8 cellular contexts compared by ENCODE assay signal in genomic region chr5:151164687-151165392, GRCh38. TPM values are rescaled to one million over a fixed set of nuclear protein-coding genes. Genes with fewer than 3 reads are reported as not detected.
A peak's percentile ranks its signal among the peaks of the same experiment; 100 is the strongest.
DNase-seq lines count a peak whose midpoint lies in the region; ATAC-seq and TF ChIP-seq lines count a peak whose summit lies in the region.

No MANE protein-coding gene starts in this region.

- DNase-seq in DND-41 (peak; percentile 87), RPMI7951 (ENCODE audit: low read depth) (peak; percentile 67), foreskin keratinocyte (peak; percentile 28 to 56), osteoblast (ENCODE audit: insufficient read length, low spot score, missing footprints) (peak; percentile 92), upper lobe of left lung (peak in 1 of 2 donors; percentile 75)
- peak; percentile 69 for DNase-seq in activated T-helper 2 cell treated with anti-CD3 and anti-CD28 coated beads, Interferon-gamma antibody, Interleukin-2, Interleukin-4, amounts not matched to agents 10 μg/mL and 5 μg/mL and 100 μg/mL, durations not matched to agents 14 hours and 24 hours and 36 hours (ENCODE audit: low spot score)

- H2AFZ ChIP-seq in DND-41 (ENCODE audit: low read depth, low read length): 0 out of 2 replicates have a peak overlapping the region, but pooled peaks have one; percentile 18
- no peak overlapping the region for H2AFZ ChIP-seq in osteoblast (ENCODE audit: low read length)

- H3K4me3 Mint-ChIP-seq in IgD-negative memory B cell: peak overlapping the region in 3 of 4 donors; percentile 45 to 66 (median 51)
- H3K4me3 Mint-ChIP-seq in activated T-helper 2 cell treated with anti-CD3 and anti-CD28 coated beads, Interferon-gamma antibody, Interleukin-2, Interleukin-4, amounts not matched to agents 10 μg/mL and 5 μg/mL and 100 μg/mL, durations not matched to agents 14 hours and 24 hours and 36 hours (ENCODE audit: low read depth): no peak overlapping the region

- H3K27ac ChIP-seq in DND-41 (ENCODE audit: low read length) (peak overlapping the region; percentile 63), foreskin keratinocyte (no peak overlapping the region), osteoblast (ENCODE audit: low read depth, low read length) (no peak overlapping the region), upper lobe of left lung (no peak overlapping the region)

- peak; percentile 100 for ATAC-seq in DND-41 (ENCODE audit: insufficient read depth, low read depth)
- ATAC-seq in GM21528 (IDR thresholded peaks at IDR 0.05; ENCODE audit: low FRiP score, unreplicated experiment): peak; percentile 87
- peak; percentile 84 for ATAC-seq in foreskin keratinocyte
- ATAC-seq in upper lobe of left lung (ENCODE audit: low FRiP score in 2 of 2): peak; percentile 80 to 92

- peaks cover 10% of the 10 kb centered on the region for H3K4me1 ChIP-seq in DND-41 (ENCODE audit: insufficient read depth, low read length)
- no peaks in the 10 kb centered on the region for H3K4me1 ChIP-seq in foreskin keratinocyte
- H3K4me1 ChIP-seq in osteoblast (ENCODE audit: insufficient read depth, low read length): no peaks in the 10 kb centered on the region
- peaks cover 3 to 9% (median 6%) of the 10 kb centered on the region in 4 donors for H3K4me1 ChIP-seq in upper lobe of left lung

- peak overlapping the region in 2 of 3 donors; percentile 57 to 64 for H3K27ac Mint-ChIP-seq in IgD-negative memory B cell
- no peak overlapping the region for H3K27ac Mint-ChIP-seq in activated T-helper 2 cell treated with anti-CD3 and anti-CD28 coated beads, Interferon-gamma antibody, Interleukin-2, Interleukin-4, amounts not matched to agents 10 μg/mL and 5 μg/mL and 100 μg/mL, durations not matched to agents 14 hours and 24 hours and 36 hours

- H3K4me3 ChIP-seq in DND-41 (ENCODE audit: low read depth in 1 of 2, low read length in 2 of 2) (no peak overlapping the region), osteoblast (ENCODE audit: insufficient read depth, low read length) (no peak overlapping the region), upper lobe of left lung (no peak overlapping the region)

- intact Hi-C loops in activated T-helper 2 cell treated with anti-CD3 and anti-CD28 coated beads, Interferon-gamma antibody, Interleukin-2, Interleukin-4, amounts not matched to agents 10 μg/mL and 5 μg/mL and 100 μg/mL, durations not matched to agents 14 hours and 24 hours and 36 hours (cut with micrococcal nuclease): loop anchor here (1.0 kb wide), 2 partner anchors 39 to 114 kb away; no protein-coding TSS in a partner anchor

- H3K36me3 ChIP-seq in DND-41 (ENCODE audit: insufficient read depth, low read length) (no peaks in the 10 kb centered on the region), osteoblast (ENCODE audit: insufficient read depth, low read length) (no peaks in the 10 kb centered on the region), upper lobe of left lung (no peaks in the 10 kb centered on the region)

- TF ChIP-seq CTCF in DND-41 (IDR thresholded peaks at IDR 0.05; ENCODE audit: borderline replicate concordance, extremely low read depth, low read length, poor library complexity, severe bottlenecking) (peak; percentile 100), foreskin keratinocyte (conservative IDR thresholded peaks at IDR 0.05) (peak; percentile 94), osteoblast (IDR thresholded peaks at IDR 0.05; ENCODE audit: extremely low read depth, low read depth, low read length) (peak; percentile 95), upper lobe of left lung (IDR thresholded peaks at IDR 0.05) (peak; percentile 82 to 91 (median 88))

- H3K27me3 Mint-ChIP-seq in IgD-negative memory B cell: no peaks in the 10 kb centered on the region
- H3K27me3 Mint-ChIP-seq in activated T-helper 2 cell treated with anti-CD3 and anti-CD28 coated beads, Interferon-gamma antibody, Interleukin-2, Interleukin-4, amounts not matched to agents 10 μg/mL and 5 μg/mL and 100 μg/mL, durations not matched to agents 14 hours and 24 hours and 36 hours (ENCODE audit: low read depth): peaks cover 2% of the 10 kb centered on the region

- H3K4me2 ChIP-seq in DND-41 (ENCODE audit: insufficient read depth, low read length) (no peak overlapping the region), osteoblast (ENCODE audit: insufficient read depth, low read length) (no peak overlapping the region)

- no peak for TF ChIP-seq POLR2A in upper lobe of left lung (IDR thresholded peaks at IDR 0.05)

- H4K20me1 ChIP-seq in DND-41 (ENCODE audit: insufficient read depth, low read length) (no peaks in the 10 kb centered on the region), osteoblast (ENCODE audit: insufficient read depth, low read length) (no peaks in the 10 kb centered on the region)

- H3K9me3 ChIP-seq in DND-41 (ENCODE audit: insufficient read depth, low read length, severe bottlenecking): no peaks in the 10 kb centered on the region
- no peaks in the 10 kb centered on the region for H3K9me3 ChIP-seq in osteoblast (ENCODE audit: low read depth, low read length)
- no peaks in the 10 kb centered on the region for H3K9me3 ChIP-seq in upper lobe of left lung

- peak in 1 of 4 donors; percentile 2 for TF ChIP-seq EP300 in upper lobe of left lung (IDR thresholded peaks at IDR 0.05)

- peaks cover 8 to 20% (median 12%) of the 10 kb centered on the region in 3 donors for H3K4me1 Mint-ChIP-seq in IgD-negative memory B cell
- peaks cover 6% of the 10 kb centered on the region for H3K4me1 Mint-ChIP-seq in activated T-helper 2 cell treated with anti-CD3 and anti-CD28 coated beads, Interferon-gamma antibody, Interleukin-2, Interleukin-4, amounts not matched to agents 10 μg/mL and 5 μg/mL and 100 μg/mL, durations not matched to agents 14 hours and 24 hours and 36 hours (ENCODE audit: low read depth)

- H3K36me3 Mint-ChIP-seq in IgD-negative memory B cell: no peaks in the 10 kb centered on the region
- no peaks in the 10 kb centered on the region for H3K36me3 Mint-ChIP-seq in activated T-helper 2 cell treated with anti-CD3 and anti-CD28 coated beads, Interferon-gamma antibody, Interleukin-2, Interleukin-4, amounts not matched to agents 10 μg/mL and 5 μg/mL and 100 μg/mL, durations not matched to agents 14 hours and 24 hours and 36 hours (ENCODE audit: low read depth)

- WGBS in upper lobe of left lung, 2 donors: 39 to 43% methylated on average over 8 of the region's 8 CpGs

- no peak overlapping the region for H3K9ac ChIP-seq in DND-41 (ENCODE audit: low read depth, low read length)

- H3K79me2 ChIP-seq in DND-41 (ENCODE audit: insufficient read depth, low read length) (no peaks in the 10 kb centered on the region), osteoblast (ENCODE audit: insufficient read depth, low read length) (no peaks in the 10 kb centered on the region)

- H3K9me3 Mint-ChIP-seq in IgD-negative memory B cell: no peaks in the 10 kb centered on the region
- no peaks in the 10 kb centered on the region for H3K9me3 Mint-ChIP-seq in activated T-helper 2 cell treated with anti-CD3 and anti-CD28 coated beads, Interferon-gamma antibody, Interleukin-2, Interleukin-4, amounts not matched to agents 10 μg/mL and 5 μg/mL and 100 μg/mL, durations not matched to agents 14 hours and 24 hours and 36 hours

- H3K27me3 ChIP-seq in DND-41 (ENCODE audit: insufficient read depth, low read length, poor library complexity) (no peaks in the 10 kb centered on the region), foreskin keratinocyte (no peaks in the 10 kb centered on the region), osteoblast (ENCODE audit: insufficient read depth, low read length) (peaks cover 8% of the 10 kb centered on the region), upper lobe of left lung (no peaks in the 10 kb centered on the region)

RNA-seq across cellular contexts. Expression of gene ANXA6, which starts 7.3 kb away (rescaled TPM):
- 298 TPM for polyA plus RNA-seq in IgD-negative memory B cell
- total RNA-seq in RPMI7951 (2014; rRNA removed; shearing (Covaris generic)): 273 and 335 TPM in 2 replicates
- total RNA-seq in activated T-helper 2 cell treated with anti-CD3 and anti-CD28 coated beads, Interferon-gamma antibody, Interleukin-2, Interleukin-4, amounts not matched to agents 10 μg/mL and 5 μg/mL and 100 μg/mL, durations not matched to agents 14 hours and 24 hours and 36 hours: 560 and 569 TPM in 2 replicates
- 50.6 and 73.9 TPM in 2 replicates for total RNA-seq in foreskin keratinocyte
- 42.5 and 60.6 TPM in 2 replicates for polyA plus RNA-seq in foreskin keratinocyte
- 343 and 353 TPM in 2 replicates for total RNA-seq in osteoblast
- 100 to 1,000 TPM in 1 of 6 donors, 10 to 100 TPM in 5; 68.5 to 176 (median 84.5) TPM for total RNA-seq in upper lobe of left lung

RNA-seq across cellular contexts. Expression of gene CCDC69, which starts 59.1 kb away (rescaled TPM):
- polyA plus RNA-seq in IgD-negative memory B cell (75.5 TPM), foreskin keratinocyte (3.5 and 4.2 TPM in 2 replicates)
- 0.78 and 1.3 TPM in 2 replicates for total RNA-seq in RPMI7951 (2014; rRNA removed; shearing (Covaris generic))
- total RNA-seq in activated T-helper 2 cell treated with anti-CD3 and anti-CD28 coated beads, Interferon-gamma antibody, Interleukin-2, Interleukin-4, amounts not matched to agents 10 μg/mL and 5 μg/mL and 100 μg/mL, durations not matched to agents 14 hours and 24 hours and 36 hours: 29.8 and 31.4 TPM in 2 replicates
- total RNA-seq in foreskin keratinocyte (4.3 and 6.1 TPM in 2 replicates), osteoblast (10.5 and 10.9 TPM in 2 replicates), upper lobe of left lung (100 to 1,000 TPM in 3 of 6 donors, 10 to 100 TPM in 3; 61.0 to 119 (median 92.6) TPM)
